In the genomic region with DNA sequence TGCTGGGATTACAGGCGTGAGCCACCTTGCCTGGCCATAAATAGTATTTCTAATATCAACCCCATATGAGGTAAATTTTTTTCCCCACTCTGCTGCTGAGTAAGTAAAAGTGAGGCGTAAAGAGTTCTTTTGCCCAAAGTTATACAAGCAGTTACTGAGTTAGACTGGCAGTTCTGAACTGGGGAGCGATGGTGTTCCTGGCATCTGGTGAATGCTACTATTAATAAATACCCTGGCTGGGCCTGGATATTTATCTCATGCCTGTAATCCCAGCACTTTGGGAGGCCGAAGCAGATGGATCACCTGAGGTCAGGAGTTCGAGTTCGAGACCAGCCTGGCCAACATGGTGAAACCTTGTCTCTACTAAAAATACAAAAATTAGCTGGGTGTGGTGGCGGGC, we compare ENCODE assay signal across 7 cellular contexts. TPM values are rescaled to one million over a fixed set of nuclear protein-coding genes. Genes with fewer than 3 reads are reported as not detected.
DNase-seq lines count a peak whose midpoint lies in the region; TF ChIP-seq lines count a peak whose summit lies in the region.
"Not testable (repeated sequence)": the region's sequence is repeated elsewhere in the genome, so short reads cannot be mapped to it uniquely, and the experiment has no call there.

No MANE protein-coding gene starts in this region.

- not testable (repeated sequence) for H3K9me2 ChIP-seq in Karpas-422 (replicated peaks; ENCODE audit: insufficient read depth, low read length)

- H3K36me3 ChIP-seq in Karpas-422 (ENCODE audit: insufficient read depth, low read length) (peaks cover 39% of the 10 kb centered on the region), adipocyte (ENCODE audit: control insufficient read depth, insufficient read depth, low read length, severe bottlenecking) (peaks cover 37% of the 10 kb centered on the region), iPS-18a (ENCODE audit: control insufficient read depth, low read depth, low read length) (peaks cover 38% of the 10 kb centered on the region), osteoblast (ENCODE audit: insufficient read depth, low read length) (peaks cover 21% of the 10 kb centered on the region)

- H4K20me1 ChIP-seq in Karpas-422 (ENCODE audit: insufficient read depth, low read depth, low read length): peaks cover 37% of the 10 kb centered on the region
- peaks cover 40% of the 10 kb centered on the region for H4K20me1 ChIP-seq in osteoblast (ENCODE audit: insufficient read depth, low read length)

- H2AFZ ChIP-seq in Karpas-422 (ENCODE audit: low read length); osteoblast (ENCODE audit: low read length): not testable (repeated sequence)

- not testable (repeated sequence) for BruUV-seq in Calu3 (replicated peaks; lab: Mats Ljungman, UMichigan)

- CTCF ChIA-PET in Calu3 (lab: Charles Lee): interaction anchor here (0.6 kb wide), 1 partner anchor 376 kb away, joined by 3 read pairs; no protein-coding TSS in a partner anchor

- H3K27me3 ChIP-seq in Karpas-422 (ENCODE audit: low read length); adipocyte (replicated peaks; ENCODE audit: control insufficient read depth, insufficient read depth, low read length); iPS-18a (ENCODE audit: control insufficient read depth, insufficient read depth, low read length); osteoblast (ENCODE audit: insufficient read depth, low read length): not testable (repeated sequence)

- not testable (repeated sequence) for H3K27ac Mint-ChIP-seq in Calu3 (ENCODE audit: unreplicated experiment)

- H3K27ac ChIP-seq in Karpas-422 (ENCODE audit: low read length); iPS-18a (ENCODE audit: low read length): not testable (repeated sequence)
- H3K27ac ChIP-seq in epithelial cell of prostate (peak overlapping the region; percentile 85), osteoblast (ENCODE audit: low read depth, low read length) (peak overlapping the region; percentile 98)

- not testable (repeated sequence) for DNase-seq in Calu3; Karpas-422; adipocyte (ENCODE audit: low read depth); epithelial cell of prostate (ENCODE audit: low read depth, low spot score)
- peak; percentile 11 for DNase-seq in osteoblast (ENCODE audit: insufficient read length, low spot score, missing footprints)

- peak overlapping the region; percentile 93; the same call in 1 of the 2 replicates for H3K4me3 ChIP-seq in Karpas-422 (ENCODE audit: low read length)
- peak overlapping the region; percentile 94 for H3K4me3 ChIP-seq in WI38 (ENCODE audit: low read depth, low read length)
- peak overlapping the region; percentile 100 for H3K4me3 ChIP-seq in adipocyte (ENCODE audit: low read length)
- H3K4me3 ChIP-seq in iPS-18a (ENCODE audit: low read length): peak overlapping the region; percentile 91
- H3K4me3 ChIP-seq in osteoblast (ENCODE audit: insufficient read depth, low read length): peak overlapping the region; percentile 97

- not testable (repeated sequence) for H3K27me3 Mint-ChIP-seq in Calu3 (ENCODE audit: unreplicated experiment)

- H3K4me2 ChIP-seq in Karpas-422 (ENCODE audit: low read depth, low read length, poor library complexity, severe bottlenecking) (peak overlapping the region; percentile 80), osteoblast (ENCODE audit: insufficient read depth, low read length) (peak overlapping the region; percentile 94)

- intact Hi-C loops in Calu3 (cut with micrococcal nuclease; ENCODE audit: unreplicated experiment): not testable (repeated sequence)

- peaks cover 76% of the 10 kb centered on the region for H3K36me3 Mint-ChIP-seq in Calu3 (ENCODE audit: insufficient read depth, unreplicated experiment)

- not testable (repeated sequence) for TF ChIP-seq CTCF in Calu3 (IDR thresholded peaks at IDR 0.05; ENCODE audit: unreplicated experiment); WI38 (IDR thresholded peaks at IDR 0.05; ENCODE audit: low read depth, low read length); osteoblast (IDR thresholded peaks at IDR 0.05; ENCODE audit: extremely low read depth, low read depth, low read length)

- H3K4me1 ChIP-seq in Karpas-422 (ENCODE audit: low read length): peaks cover 28% of the 10 kb centered on the region
- H3K4me1 ChIP-seq in adipocyte (ENCODE audit: control insufficient read depth, insufficient read depth, low read length): peaks cover 47% of the 10 kb centered on the region
- not testable (repeated sequence) for H3K4me1 ChIP-seq in iPS-18a (ENCODE audit: control insufficient read depth, low read depth, low read length)
- peaks cover 51% of the 10 kb centered on the region for H3K4me1 ChIP-seq in osteoblast (ENCODE audit: insufficient read depth, low read length)

- H3K9me3 ChIP-seq in Karpas-422 (ENCODE audit: low read length); adipocyte (ENCODE audit: control insufficient read depth, low read length); iPS-18a (ENCODE audit: control insufficient read depth, low read depth, low read length); osteoblast (ENCODE audit: low read depth, low read length): not testable (repeated sequence)

- not testable (repeated sequence) for H3K4me1 Mint-ChIP-seq in Calu3 (ENCODE audit: low read depth, unreplicated experiment)

- not testable (repeated sequence) for H3K9me3 Mint-ChIP-seq in Calu3 (ENCODE audit: low read depth, unreplicated experiment)

- H3K79me2 ChIP-seq in Karpas-422 (ENCODE audit: low read length) (peaks cover 44% of the 10 kb centered on the region), osteoblast (ENCODE audit: insufficient read depth, low read length) (peaks cover 50% of the 10 kb centered on the region)

- peak overlapping the region; percentile 91 for H3K4me3 Mint-ChIP-seq in Calu3 (ENCODE audit: low read depth, unreplicated experiment)

- peak overlapping the region; percentile 99; the same call in 1 of the 2 replicates for H3K9ac ChIP-seq in Karpas-422 (ENCODE audit: low read length)
- H3K9ac ChIP-seq in adipocyte (ENCODE audit: low read length): peak overlapping the region; percentile 100
- not testable (repeated sequence) for H3K9ac ChIP-seq in iPS-18a (ENCODE audit: low read length)

RNA-seq across cellular contexts. Expression of a gene that starts 19.6 kb away (rescaled TPM):
- total RNA-seq in Calu3 (2022): not detected in 2 replicates
- total RNA-seq in Karpas-422 (2014; rRNA removed; shearing (Covaris generic); ENCODE audit: low replicate concordance): 0.37 and 0.69 TPM in 2 replicates
- total RNA-seq in osteoblast: 4.0 and 5.3 TPM in 2 replicates

RNA-seq across cellular contexts. Expression of a gene that starts 22.0 kb away (rescaled TPM):
- total RNA-seq in Calu3 (2022) (not detected in 2 replicates), osteoblast (39.1 and 74.0 TPM in 2 replicates)
- total RNA-seq in Karpas-422 (2014; rRNA removed; shearing (Covaris generic); ENCODE audit: low replicate concordance): 0.07 TPM in 1 of 2 replicates, not detected in the other

RNA-seq across cellular contexts. Expression of a gene that starts 26.2 kb away (rescaled TPM):
- total RNA-seq in Calu3 (2022) (10.5 and 11.6 TPM in 2 replicates), osteoblast (0.36 and 0.59 TPM in 2 replicates)
- total RNA-seq in Karpas-422 (2014; rRNA removed; shearing (Covaris generic); ENCODE audit: low replicate concordance): not detected in 2 replicates

RNA-seq across cellular contexts. Expression of a gene that starts 58.2 kb away (rescaled TPM):
- total RNA-seq in Calu3 (2022) (47.7 and 47.9 TPM in 2 replicates), osteoblast (7.1 and 8.3 TPM in 2 replicates)
- total RNA-seq in Karpas-422 (2014; rRNA removed; shearing (Covaris generic); ENCODE audit: low replicate concordance): 5.1 and 5.4 TPM in 2 replicates

Comparison
In these comparisons a context has a peak if more than half of its experiments do, and no peak if none do; other contexts are left out.
1. RNA of a gene that starts 22.0 kb away (total RNA-seq): 39.1 to 74.0 TPM in osteoblast; not detected in Calu3 and 0.07 TPM in Karpas-422; every median in the first group is over 10 times any median in the second.
2. Peak in every context shown above with its lines, with median percentiles within 50 percentile points of each other: H3K4me3 ChIP-seq.